Comparison of ENCODE assay signal across 22 cellular contexts in genomic region chrX:129545408-129545807, GRCh38.
"Had no signal": no experiment of that assay in that cellular context is flagged by ENCODE, and none has a peak within 500 bp of the region (broad histone marks: within the 10 kb centered on the region; RNA-seq: fewer than 3 reads in every experiment).

No MANE protein-coding gene starts in this region.

- H3K27me3 ChIP-seq: esophagus squamous epithelium, neutrophil, transverse colon had no signal

- H3K27ac Mint-ChIP-seq: effector memory CD8-positive, alpha-beta T cell; naive thymus-derived CD4-positive, alpha-beta T cell; stimulated activated effector memory CD8-positive, alpha-beta T cell treated with anti-CD3 and anti-CD28 coated beads, Interleukin-12 subunit alpha, Interleukin-12 subunit beta, amount 100 ng/mL, for 72 hours; stimulated activated naive CD8-positive, alpha-beta T cell treated with anti-CD3 and anti-CD28 coated beads, Interleukin-15, Interleukin-2, amounts not matched to agents 100 ng/mL and 50 ng/mL, for 24 hours had no signal

- DNase-seq: cortex of kidney; dorsolateral prefrontal cortex; effector memory CD8-positive, alpha-beta T cell; esophagus squamous epithelium; foreskin fibroblast; head of caudate nucleus; hippocampal formation; left colon; naive thymus-derived CD4-positive, alpha-beta T cell; posterior cingulate gyrus; stimulated activated CD4-positive, alpha-beta T cell treated with anti-CD3 and anti-CD28 coated beads, Interleukin-12 subunit alpha, Interleukin-12 subunit beta, amount 100 ng/mL, for 4 hours; stimulated activated CD4-positive, alpha-beta T cell treated with anti-CD3 and anti-CD28 coated beads, Interleukin-4, amount 100 ng/mL, for 1 hour; stimulated activated CD8-positive, alpha-beta memory T cell treated with anti-CD3 and anti-CD28 coated beads, Interleukin-4, amount 100 ng/mL, for 48 hours; transverse colon had no signal

- ATAC-seq: effector memory CD8-positive, alpha-beta T cell; left colon; naive thymus-derived CD4-positive, alpha-beta T cell; sciatic nerve; stimulated activated effector memory CD8-positive, alpha-beta T cell treated with anti-CD3 and anti-CD28 coated beads, Interleukin-12 subunit alpha, Interleukin-12 subunit beta, amount 100 ng/mL, for 72 hours had no signal

- H3K27me3 Mint-ChIP-seq: central memory CD8-positive, alpha-beta T cell; effector memory CD8-positive, alpha-beta T cell; naive thymus-derived CD4-positive, alpha-beta T cell; stimulated activated naive CD8-positive, alpha-beta T cell treated with anti-CD3 and anti-CD28 coated beads, Interleukin-15, Interleukin-2, amounts not matched to agents 100 ng/mL and 50 ng/mL, for 24 hours had no signal

- H3K36me3 ChIP-seq: neutrophil, thoracic aorta, transverse colon had no signal

- H3K9me3 ChIP-seq: esophagus squamous epithelium, neutrophil, thoracic aorta, transverse colon had no signal

- H3K27ac ChIP-seq: epithelial cell of prostate, esophagus squamous epithelium, neutrophil, skin epidermis, thoracic aorta, transverse colon had no signal

- H3K4me3 ChIP-seq: dorsolateral prefrontal cortex, esophagus squamous epithelium, skin epidermis, thoracic aorta, transverse colon had no signal

- H3K9me3 Mint-ChIP-seq: central memory CD8-positive, alpha-beta T cell; effector memory CD8-positive, alpha-beta T cell; naive thymus-derived CD4-positive, alpha-beta T cell; stimulated activated effector memory CD8-positive, alpha-beta T cell treated with anti-CD3 and anti-CD28 coated beads, Interleukin-12 subunit alpha, Interleukin-12 subunit beta, amount 100 ng/mL, for 72 hours; stimulated activated naive CD8-positive, alpha-beta T cell treated with anti-CD3 and anti-CD28 coated beads, Interleukin-15, Interleukin-2, amounts not matched to agents 100 ng/mL and 50 ng/mL, for 24 hours had no signal

- H3K4me1 Mint-ChIP-seq: central memory CD8-positive, alpha-beta T cell; stimulated activated effector memory CD8-positive, alpha-beta T cell treated with anti-CD3 and anti-CD28 coated beads, Interleukin-12 subunit alpha, Interleukin-12 subunit beta, amount 100 ng/mL, for 72 hours had no signal

- H3K4me3 Mint-ChIP-seq: central memory CD8-positive, alpha-beta T cell; effector memory CD8-positive, alpha-beta T cell; naive thymus-derived CD4-positive, alpha-beta T cell; stimulated activated effector memory CD8-positive, alpha-beta T cell treated with anti-CD3 and anti-CD28 coated beads, Interleukin-12 subunit alpha, Interleukin-12 subunit beta, amount 100 ng/mL, for 72 hours; stimulated activated naive CD8-positive, alpha-beta T cell treated with anti-CD3 and anti-CD28 coated beads, Interleukin-15, Interleukin-2, amounts not matched to agents 100 ng/mL and 50 ng/mL, for 24 hours had no signal
